ENCODE assay signal across 23 cellular contexts in the genomic region with DNA sequence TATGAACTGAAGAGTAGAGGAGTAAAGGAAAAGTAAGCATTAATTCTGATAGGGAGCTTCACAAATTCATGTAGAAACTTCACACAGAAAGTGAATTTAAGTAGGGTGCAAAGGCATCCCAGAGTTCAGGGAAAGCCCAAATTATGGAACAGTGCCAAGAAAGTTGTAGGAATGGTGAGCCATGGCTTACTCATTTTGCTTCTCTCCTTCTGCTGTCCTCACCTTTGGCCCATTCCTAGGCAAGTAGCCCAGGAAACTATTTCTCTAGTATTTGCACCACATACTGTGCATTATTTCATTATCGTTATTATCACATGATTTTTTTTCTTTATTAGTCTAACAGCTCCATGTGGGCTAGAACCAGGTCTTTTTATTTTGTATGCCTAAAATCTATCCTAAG. TPM values are rescaled to one million over a fixed set of nuclear protein-coding genes. Genes with fewer than 3 reads are reported as not detected.
"Had no signal": no experiment of that assay in that cellular context is flagged by ENCODE, and none has a peak within 500 bp of the region (broad histone marks: within the 10 kb centered on the region; RNA-seq: fewer than 3 reads in every experiment).

No MANE protein-coding gene starts in this region.

- H3K4me3 ChIP-seq: adrenal gland, gastrocnemius medialis, left ventricle myocardium inferior, tibial artery, uterus had no signal

- H3K4me3 Mint-ChIP-seq: activated CD4-positive, alpha-beta memory T cell treated with anti-CD3 and anti-CD28 coated beads for 36 hours; activated CD4-positive, alpha-beta T cell treated with anti-CD3 and anti-CD28 coated beads for 36 hours; activated T-helper 1 cell treated with anti-CD3 and anti-CD28 coated beads, Interleukin-12 subunit alpha, Interleukin-12 subunit beta, Interleukin-2, Interleukin-4 antibody, amounts not matched to agents 30 ng/mL and 10 ng/mL and 1 ng/mL, durations not matched to agents 14 hours and 24 hours and 36 hours; memory B cell; T-helper 2 cell treated with Interferon-gamma antibody and Interleukin-4, amounts not matched to agents 5 μg/mL and 100 μg/mL, for 36 hours had no signal

- H3K27me3 ChIP-seq: gastrocnemius medialis, tibial artery, uterus had no signal

- H3K27ac ChIP-seq: adrenal gland, epithelial cell of prostate, gastrocnemius medialis, left ventricle myocardium inferior, tibial artery, uterus had no signal

- ATAC-seq: activated CD4-positive, alpha-beta T cell treated with anti-CD3 and anti-CD28 coated beads for 36 hours; activated naive CD4-positive, alpha-beta T cell treated with anti-CD3 and anti-CD28 coated beads, Interleukin-2, amount 50 U/mL, for 72 hours; gastrocnemius medialis; stimulated activated naive CD8-positive, alpha-beta T cell treated with anti-CD3 and anti-CD28 coated beads, Interleukin-15, Interleukin-2, amounts not matched to agents 100 U/mL and 50 U/mL, for 24 hours had no signal

- H3K4me1 ChIP-seq: adrenal gland, gastrocnemius medialis, left ventricle myocardium inferior, tibial artery, uterus had no signal

- H3K36me3 Mint-ChIP-seq: activated CD4-positive, alpha-beta memory T cell treated with anti-CD3 and anti-CD28 coated beads for 36 hours; activated naive CD4-positive, alpha-beta T cell treated with anti-CD3 and anti-CD28 coated beads, Interleukin-2, amount 50 U/mL, for 72 hours; memory B cell had no signal

- FAIRE-seq: TTC549 had no signal

- DNase-seq: activated CD4-positive, alpha-beta memory T cell treated with anti-CD3 and anti-CD28 coated beads for 36 hours; activated CD4-positive, alpha-beta T cell treated with anti-CD3 and anti-CD28 coated beads for 36 hours; activated gamma-delta T cell treated with Interleukin-2 at 50 U/mL for 16 hours; activated T-cell treated with anti-CD3 and anti-CD28 coated beads for 4 hours; adrenal gland; gastrocnemius medialis; head of caudate nucleus; left ventricle myocardium inferior; occipital lobe; retina; stimulated activated CD4-positive, alpha-beta T cell treated with anti-CD3 and anti-CD28 coated beads, Interleukin-2, amount 100 ng/mL, for 24 hours; stimulated activated naive CD8-positive, alpha-beta T cell treated with anti-CD3 and anti-CD28 coated beads, Interleukin-15, Interleukin-2, amounts not matched to agents 100 U/mL and 50 U/mL, for 24 hours; substantia nigra; tibial artery; uterus had no signal

- H3K27ac Mint-ChIP-seq: activated CD4-positive, alpha-beta memory T cell treated with anti-CD3 and anti-CD28 coated beads for 36 hours; activated CD4-positive, alpha-beta T cell treated with anti-CD3 and anti-CD28 coated beads for 36 hours; activated naive CD4-positive, alpha-beta T cell treated with anti-CD3 and anti-CD28 coated beads, Interleukin-2, amount 50 U/mL, for 72 hours; activated T-helper 1 cell treated with anti-CD3 and anti-CD28 coated beads, Interleukin-12 subunit alpha, Interleukin-12 subunit beta, Interleukin-2, Interleukin-4 antibody, amounts not matched to agents 30 ng/mL and 10 ng/mL and 1 ng/mL, durations not matched to agents 14 hours and 24 hours and 36 hours; memory B cell; T-helper 2 cell treated with Interferon-gamma antibody and Interleukin-4, amounts not matched to agents 5 μg/mL and 100 μg/mL, for 36 hours had no signal

- H3K4me1 Mint-ChIP-seq: activated CD4-positive, alpha-beta T cell treated with anti-CD3 and anti-CD28 coated beads for 36 hours; memory B cell had no signal

- H3K9me3 ChIP-seq: adrenal gland, gastrocnemius medialis, uterus had no signal

- H3K9me3 Mint-ChIP-seq: activated T-helper 1 cell treated with anti-CD3 and anti-CD28 coated beads, Interleukin-12 subunit alpha, Interleukin-12 subunit beta, Interleukin-2, Interleukin-4 antibody, amounts not matched to agents 30 ng/mL and 10 ng/mL and 1 ng/mL, durations not matched to agents 14 hours and 24 hours and 36 hours had no signal

- H3K36me3 ChIP-seq: adrenal gland, gastrocnemius medialis, left ventricle myocardium inferior, tibial artery, uterus had no signal

RNA-seq across cellular contexts. Expression of a gene that starts 34.9 kb away (rescaled TPM):
- total RNA-seq: activated CD4-positive, alpha-beta memory T cell treated with anti-CD3 and anti-CD28 coated beads for 36 hours; activated CD4-positive, alpha-beta T cell treated with anti-CD3 and anti-CD28 coated beads for 36 hours; activated naive CD4-positive, alpha-beta T cell treated with anti-CD3 and anti-CD28 coated beads, Interleukin-2, amount 50 U/mL, for 72 hours; activated T-helper 1 cell treated with anti-CD3 and anti-CD28 coated beads, Interleukin-12 subunit alpha, Interleukin-12 subunit beta, Interleukin-2, Interleukin-4 antibody, amounts not matched to agents 30 ng/mL and 10 ng/mL and 1 ng/mL, durations not matched to agents 14 hours and 24 hours and 36 hours; adrenal gland; kidney epithelial cell had no signal
- polyA plus RNA-seq: adrenal gland, neural cell had no signal
